In the genomic region with DNA sequence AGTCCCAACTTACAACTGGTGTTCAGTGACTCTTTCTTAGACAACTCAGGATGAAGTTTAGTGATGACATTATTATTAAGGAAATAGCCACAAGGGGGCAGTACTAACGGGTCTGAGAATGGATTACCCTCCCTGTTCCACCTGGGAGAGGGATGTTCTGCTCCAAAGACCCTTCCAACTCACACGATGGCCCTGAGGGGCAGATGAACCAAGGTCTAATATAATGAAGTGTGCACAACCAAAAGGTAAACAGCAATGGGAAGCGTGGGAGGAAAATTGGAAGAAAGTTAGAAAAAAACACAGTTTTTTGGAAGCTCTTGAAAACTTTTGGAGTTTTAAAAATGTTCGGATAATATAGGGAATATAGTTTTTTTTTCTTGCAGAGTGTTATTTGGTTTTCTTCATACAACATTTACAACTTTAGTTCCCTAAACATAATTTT, we compare ENCODE assay signal across 8 cellular contexts. TPM values are rescaled to one million over a fixed set of nuclear protein-coding genes. Genes with fewer than 3 reads are reported as not detected.
A peak's percentile ranks its signal among the peaks of the same experiment; 100 is the strongest.
DNase-seq lines count a peak whose midpoint lies in the region; ATAC-seq and TF ChIP-seq lines count a peak whose summit lies in the region.

No MANE protein-coding gene starts in this region.

- TF ChIP-seq CTCF in AG04449 (IDR thresholded peaks at IDR 0.05; ENCODE audit: insufficient read depth, low read length, missing control alignments) (peak; percentile 51), activated B cell treated with CpG ODN at 0.5 μM for 24 hours (IDR thresholded peaks at IDR 0.05) (no peak)

- H3K27ac Mint-ChIP-seq in activated B cell treated with CpG ODN at 0.5 μM for 24 hours = no peak overlapping the region

- no peaks in the 10 kb centered on the region for H3K4me1 Mint-ChIP-seq in activated B cell treated with CpG ODN at 0.5 μM for 24 hours

- no peak overlapping the region for H3K4me3 ChIP-seq in AG04449 (ENCODE audit: low read depth, low read length)

- no peaks in the 10 kb centered on the region for H3K36me3 Mint-ChIP-seq in activated B cell treated with CpG ODN at 0.5 μM for 24 hours (ENCODE audit: low read depth)

- intact Hi-C loops in activated B cell treated with CpG ODN at 0.5 μM for 24 hours (cut with micrococcal nuclease) = loop anchor here (1.0 to 5.0 kb wide), 4 partner anchors 106 to 581 kb away; no protein-coding TSS in a partner anchor

- H3K4me3 Mint-ChIP-seq in activated B cell treated with CpG ODN at 0.5 μM for 24 hours = no peak overlapping the region

- CTCF ChIA-PET in AG04449 (lab: Yijun Ruan, JAX) = interaction anchor here (0.7 to 4.3 kb wide), 15 partner anchors 9 to 337 kb away, joined by 3 to 48 read pairs (median 4); no protein-coding TSS in a partner anchor
- CTCF ChIA-PET in activated B cell treated with CpG ODN at 0.5 μM for 24 hours (lab: Charles Lee) = interaction anchor here (0.6 to 2.3 kb wide), 4 partner anchors 18 to 123 kb away, joined by 3 to 9 read pairs (median 4); no protein-coding TSS in a partner anchor

- ATAC-seq in activated B cell treated with CpG ODN at 0.5 μM for 24 hours (ENCODE audit: low read depth) = peak; percentile 31
- no peak for ATAC-seq in HG03280 (IDR thresholded peaks at IDR 0.05; ENCODE audit: unreplicated experiment)
- ATAC-seq in HG03175 (IDR thresholded peaks at IDR 0.05; ENCODE audit: unreplicated experiment) = no peak

- peaks cover 5% of the 10 kb centered on the region for H3K27me3 Mint-ChIP-seq in activated B cell treated with CpG ODN at 0.5 μM for 24 hours

- POLR2A ChIA-PET in AG04449 (lab: Yijun Ruan, JAX) (no interaction called here), activated B cell treated with CpG ODN at 0.5 μM for 24 hours (lab: Charles Lee) (no interaction called here)

- no peaks in the 10 kb centered on the region for H3K9me3 Mint-ChIP-seq in activated B cell treated with CpG ODN at 0.5 μM for 24 hours

- no peak for DNase-seq in AG04449 (ENCODE audit: low read depth, low spot score)
- peak; percentile 64 for DNase-seq in ELR (ENCODE audit: low read depth)
- peak; percentile 58 for DNase-seq in NCI-H1105 treated with DMSO at 0.1 percent for 48 hours (lab: John Stamatoyannopoulos, UW)
- no peak for DNase-seq in activated B cell treated with CpG ODN at 0.5 μM for 24 hours
- DNase-seq in glomerular visceral epithelial cell (ENCODE audit: extremely low spot score) = peak; percentile 38
- DNase-seq in smooth muscle cell of the brain vasculature (ENCODE audit: low read depth, low spot score) = peak; percentile 15

RNA-seq across cellular contexts. Expression of a gene that starts 24.0 kb away (rescaled TPM):
- not detected in 2 replicates for total RNA-seq in activated B cell treated with CpG ODN at 0.5 μM for 24 hours

RNA-seq across cellular contexts. Expression of a gene that starts 42.1 kb away (rescaled TPM):
- not detected in 2 replicates for total RNA-seq in activated B cell treated with CpG ODN at 0.5 μM for 24 hours

Comparison
In these comparisons a context has a peak if more than half of its experiments do, and no peak if none do; other contexts are left out.
1. DNase-seq: peak in ELR (single experiment), NCI-H1105 treated with DMSO at 0.1 percent for 48 hours (single experiment), glomerular visceral epithelial cell (single experiment) and smooth muscle cell of the brain vasculature (single experiment); none in AG04449 (single experiment) and activated B cell treated with CpG ODN at 0.5 μM for 24 hours (single experiment).